ENCODE assay signal across 9 cellular contexts in genomic region chr9:69186841-69187611, GRCh38. TPM values are rescaled to one million over a fixed set of nuclear protein-coding genes. Genes with fewer than 3 reads are reported as not detected.
A peak's percentile ranks its signal among the peaks of the same experiment; 100 is the strongest.
DNase-seq lines count a peak whose midpoint lies in the region; ATAC-seq and TF ChIP-seq lines count a peak whose summit lies in the region.
"Had no signal": no experiment of that assay in that cellular context is flagged by ENCODE, and none has a peak within 500 bp of the region (broad histone marks: within the 10 kb centered on the region; RNA-seq: fewer than 3 reads in every experiment).

No MANE protein-coding gene starts in this region.

- peak; percentile 35 for DNase-seq in A172 (ENCODE audit: low spot score)
- peak; percentile 24 for DNase-seq in fibroblast of peridontal ligament (ENCODE audit: extremely low read depth)
- DNase-seq in omental fat pad (ENCODE audit: low spot score): no peak
- no peak for DNase-seq in activated T-cell treated with anti-CD3 and anti-CD28 coated beads, Interleukin-2, amount 50 U/mL, for 4 hours
- no peak for DNase-seq in SHP77 (lab: John Stamatoyannopoulos, UW)
- no peak for DNase-seq in activated CD8-positive, alpha-beta memory T cell treated with anti-CD3 and anti-CD28 coated beads for 24 hours

- H3K4me3 Mint-ChIP-seq in activated T-cell treated with anti-CD3 and anti-CD28 coated beads, Interleukin-2, amount 50 U/mL, for 4 hours: no peak overlapping the region
- H3K4me3 Mint-ChIP-seq: neural crest cell had no signal

- peak; percentile 64 for ATAC-seq in SK-N-SH treated with all-trans-retinoic acid at 6 μM for 48 hours
- peak; percentile 86 for ATAC-seq in omental fat pad (ENCODE audit: low FRiP score)
- ATAC-seq in activated T-cell treated with anti-CD3 and anti-CD28 coated beads, Interleukin-2, amount 50 U/mL, for 4 hours: no peak
- ATAC-seq in GM21619 (IDR thresholded peaks at IDR 0.05; ENCODE audit: unreplicated experiment): no peak

- H3K27me3 Mint-ChIP-seq in activated T-cell treated with anti-CD3 and anti-CD28 coated beads, Interleukin-2, amount 50 U/mL, for 4 hours (ENCODE audit: low read depth): no peaks in the 10 kb centered on the region

- TF ChIP-seq CTCF in omental fat pad (IDR thresholded peaks at IDR 0.05): no peak

- peaks cover 15% of the 10 kb centered on the region for H3K4me1 Mint-ChIP-seq in activated T-cell treated with anti-CD3 and anti-CD28 coated beads, Interleukin-2, amount 50 U/mL, for 4 hours (ENCODE audit: low read depth)

- no peaks in the 10 kb centered on the region for H3K9me3 Mint-ChIP-seq in activated T-cell treated with anti-CD3 and anti-CD28 coated beads, Interleukin-2, amount 50 U/mL, for 4 hours
- H3K9me3 Mint-ChIP-seq: neural crest cell had no signal

- H3K36me3 Mint-ChIP-seq in activated T-cell treated with anti-CD3 and anti-CD28 coated beads, Interleukin-2, amount 50 U/mL, for 4 hours (ENCODE audit: insufficient read depth): no peaks in the 10 kb centered on the region

TF ChIP-seq in SK-N-SH treated with all-trans-retinoic acid at 6 μM for 48 hours, 23 proteins besides CTCF, POLR2A, EP300 and RAD21:
- no peak for TF ChIP-seq CSRNP3 (CRISPR knock-in tag; IDR thresholded peaks at IDR 0.05)
- TF ChIP-seq CSDC2 (CRISPR knock-in tag; IDR thresholded peaks at IDR 0.05): no peak
- no peak for TF ChIP-seq PPARA (CRISPR knock-in tag; IDR thresholded peaks at IDR 0.05; ENCODE audit: borderline replicate concordance)
- no peak for TF ChIP-seq GLIS3 (CRISPR knock-in tag; IDR thresholded peaks at IDR 0.05)
- TF ChIP-seq ZNF565 (CRISPR knock-in tag; conservative IDR thresholded peaks at IDR 0.05; ENCODE audit: low read depth): no peak
- TF ChIP-seq OSR1 (CRISPR knock-in tag; IDR thresholded peaks at IDR 0.05): no peak
- TF ChIP-seq, protein P1, sequence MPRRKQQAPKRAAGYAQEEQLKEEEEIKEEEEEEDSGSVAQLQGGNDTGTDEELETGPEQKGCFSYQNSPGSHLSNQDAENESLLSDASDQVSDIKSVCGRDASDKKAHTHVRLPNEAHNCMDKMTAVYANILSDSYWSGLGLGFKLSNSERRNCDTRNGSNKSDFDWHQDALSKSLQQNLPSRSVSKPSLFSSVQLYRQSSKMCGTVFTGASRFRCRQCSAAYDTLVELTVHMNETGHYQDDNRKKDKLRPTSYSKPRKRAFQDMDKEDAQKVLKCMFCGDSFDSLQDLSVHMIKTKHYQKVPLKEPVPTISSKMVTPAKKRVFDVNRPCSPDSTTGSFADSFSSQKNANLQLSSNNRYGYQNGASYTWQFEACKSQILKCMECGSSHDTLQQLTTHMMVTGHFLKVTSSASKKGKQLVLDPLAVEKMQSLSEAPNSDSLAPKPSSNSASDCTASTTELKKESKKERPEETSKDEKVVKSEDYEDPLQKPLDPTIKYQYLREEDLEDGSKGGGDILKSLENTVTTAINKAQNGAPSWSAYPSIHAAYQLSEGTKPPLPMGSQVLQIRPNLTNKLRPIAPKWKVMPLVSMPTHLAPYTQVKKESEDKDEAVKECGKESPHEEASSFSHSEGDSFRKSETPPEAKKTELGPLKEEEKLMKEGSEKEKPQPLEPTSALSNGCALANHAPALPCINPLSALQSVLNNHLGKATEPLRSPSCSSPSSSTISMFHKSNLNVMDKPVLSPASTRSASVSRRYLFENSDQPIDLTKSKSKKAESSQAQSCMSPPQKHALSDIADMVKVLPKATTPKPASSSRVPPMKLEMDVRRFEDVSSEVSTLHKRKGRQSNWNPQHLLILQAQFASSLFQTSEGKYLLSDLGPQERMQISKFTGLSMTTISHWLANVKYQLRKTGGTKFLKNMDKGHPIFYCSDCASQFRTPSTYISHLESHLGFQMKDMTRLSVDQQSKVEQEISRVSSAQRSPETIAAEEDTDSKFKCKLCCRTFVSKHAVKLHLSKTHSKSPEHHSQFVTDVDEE (CRISPR knock-in tag; IDR thresholded peaks at IDR 0.05): no peak
- no peak for TF ChIP-seq ZNF8 (CRISPR knock-in tag; IDR thresholded peaks at IDR 0.05)
- TF ChIP-seq ZFP3 (CRISPR knock-in tag; IDR thresholded peaks at IDR 0.05): no peak
- TF ChIP-seq TOX (CRISPR knock-in tag; IDR thresholded peaks at IDR 0.05; ENCODE audit: borderline replicate concordance): no peak

RNA-seq across cellular contexts. Expression of gene TJP2, which starts 12.9 kb away (rescaled TPM):
- total RNA-seq in A172 (2014; rRNA removed; shearing (Covaris generic)): 81.1 and 84.6 TPM in 2 replicates
- 100 to 1,000 TPM; 114 to 221 (median 156) TPM for total RNA-seq in omental fat pad
- total RNA-seq in activated T-cell treated with anti-CD3 and anti-CD28 coated beads, Interleukin-2, amount 50 U/mL, for 4 hours: 1 to 10 TPM; 3.1 to 5.8 (median 4.1) TPM

Comparison
In these comparisons a context has a peak if more than half of its experiments do, and no peak if none do; other contexts are left out.
1. DNase-seq: peak in A172 (single experiment) and fibroblast of peridontal ligament (single experiment); none in omental fat pad (single experiment), activated T-cell treated with anti-CD3 and anti-CD28 coated beads, Interleukin-2, amount 50 U/mL, for 4 hours (single experiment), SHP77 (0 of 2) and activated CD8-positive, alpha-beta memory T cell treated with anti-CD3 and anti-CD28 coated beads for 24 hours (single experiment).
2. ATAC-seq: peak in SK-N-SH treated with all-trans-retinoic acid at 6 μM for 48 hours (single experiment) and omental fat pad (single experiment); none in activated T-cell treated with anti-CD3 and anti-CD28 coated beads, Interleukin-2, amount 50 U/mL, for 4 hours (0 of 2) and GM21619 (single experiment).
3. RNA of gene TJP2, which starts 12.9 kb away (total RNA-seq): 114 to 221 TPM in omental fat pad and 81.1 to 84.6 TPM in A172; 3.1 to 5.8 TPM in activated T-cell treated with anti-CD3 and anti-CD28 coated beads, Interleukin-2, amount 50 U/mL, for 4 hours; every median in the first group is over 10 times any median in the second.